Comparison of ENCODE assay signal across 23 cellular contexts in the genomic region with DNA sequence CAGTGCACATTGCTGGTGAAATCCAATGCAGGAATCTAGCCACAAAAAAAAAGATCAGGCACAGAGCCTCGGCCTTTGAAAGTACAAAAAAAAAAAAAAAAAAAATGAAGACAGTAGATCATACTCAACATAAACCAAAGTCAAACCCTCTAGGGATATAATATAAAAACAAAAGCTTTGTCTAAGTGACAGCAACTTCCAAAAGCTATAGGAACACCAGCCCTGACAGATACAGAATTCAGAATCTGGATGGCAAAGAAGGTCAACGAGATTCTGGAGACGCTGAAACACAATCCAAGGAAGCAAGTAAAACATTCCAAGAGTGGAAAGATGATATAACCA. TPM values are rescaled to one million over a fixed set of nuclear protein-coding genes. Genes with fewer than 3 reads are reported as not detected.
DNase-seq lines count a peak whose midpoint lies in the region; ATAC-seq, FAIRE-seq and TF ChIP-seq lines count a peak whose summit lies in the region.
"Had no signal": no experiment of that assay in that cellular context is flagged by ENCODE, and none has a peak within 500 bp of the region (broad histone marks: within the 10 kb centered on the region; RNA-seq: fewer than 3 reads in every experiment).

No MANE protein-coding gene starts in this region.

- H3K27me3 Mint-ChIP-seq in T-cell = peaks cover 4 to 5% of the 10 kb centered on the region in 2 donors
- H3K27me3 Mint-ChIP-seq: activated CD4-positive, alpha-beta memory T cell treated with anti-CD3 and anti-CD28 coated beads, Interleukin-2, amount 10 ng/mL, durations not matched to agents 7 days and 5 days had no signal

- CTCF ChIA-PET in A549 (lab: Yijun Ruan, JAX) = interaction anchor here (0.6 to 2.9 kb wide), 10 partner anchors 8 to 1187 kb away, joined by 3 to 18 read pairs (median 3); no protein-coding TSS in a partner anchor
- CTCF ChIA-PET in PC-3 (lab: Charles Lee) = interaction anchor here (0.6 to 0.7 kb wide), 4 partner anchors 52 to 389 kb away, joined by 3 to 5 read pairs (median 4); no protein-coding TSS in a partner anchor
- CTCF ChIA-PET in T-cell (lab: Charles Lee) = interaction anchor here (0.6 to 0.7 kb wide), 2 partner anchors 12 to 17 kb away, joined by 3 to 6 read pairs; no protein-coding TSS in a partner anchor

- no peaks in the 10 kb centered on the region for H4K20me1 ChIP-seq in PC-3 (ENCODE audit: low read length)
- H4K20me1 ChIP-seq: BLaER1 had no signal

- BruUV-seq in PC-3 (replicated peaks; lab: Mats Ljungman, UMichigan) = no TSS peak

- peak; percentile 9; the same call in 1 of the 3 replicates for TF ChIP-seq CTCF in A549 (IDR thresholded peaks at IDR 0.05)
- peak; percentile 23; the same call in 1 of the 2 replicates for TF ChIP-seq CTCF in PC-3 (conservative IDR thresholded peaks at IDR 0.05; ENCODE audit: low read depth, low read length)

- no peak overlapping the region for H3K27ac Mint-ChIP-seq in T-cell
- H3K27ac Mint-ChIP-seq: activated CD4-positive, alpha-beta memory T cell treated with anti-CD3 and anti-CD28 coated beads, Interleukin-2, amount 10 ng/mL, durations not matched to agents 7 days and 5 days; naive thymus-derived CD4-positive, alpha-beta T cell had no signal

- 1% methylated on average over 3 of the region's 3 CpGs for whole genome bisulfite sequencing in A549 (ENCODE audit: missing lambda C conversion rate)

- TF ChIP-seq RAD21 in A549 (conservative IDR thresholded peaks at IDR 0.05 in 1 of 2, IDR thresholded peaks at IDR 0.05 in 1 of 2) = no peak

- H2AFZ ChIP-seq in PC-3 (ENCODE audit: low read length) = no peak overlapping the region
- H2AFZ ChIP-seq: parathyroid adenoma had no signal

- no peaks in the 10 kb centered on the region for H3K9me2 ChIP-seq in PC-3 (replicated peaks; ENCODE audit: low read length)

- H3K4me2 ChIP-seq in A549 (no peak overlapping the region), PC-3 (ENCODE audit: low read length) (no peak overlapping the region)
- H3K4me2 ChIP-seq: BLaER1 had no signal

- H3K36me3 Mint-ChIP-seq in T-cell = no peaks in the 10 kb centered on the region
- H3K36me3 Mint-ChIP-seq: naive thymus-derived CD4-positive, alpha-beta T cell had no signal

- H3K9me3 ChIP-seq in A549 (no peaks in the 10 kb centered on the region), PC-3 (ENCODE audit: low read length) (no peaks in the 10 kb centered on the region)
- H3K9me3 ChIP-seq: adrenal gland, BLaER1, Peyer's patch had no signal

- H3F3A ChIP-seq in PC-3 (ENCODE audit: low read length, unreplicated experiment) = no peaks in the 10 kb centered on the region

- H3K27me3 ChIP-seq in PC-3 (ENCODE audit: low read length) = peaks cover 4% of the 10 kb centered on the region; the same call in 1 of the 2 replicates
- H3K27me3 ChIP-seq: adrenal gland, BLaER1, Peyer's patch had no signal

- H3K4me1 ChIP-seq in A549 = no peaks in the 10 kb centered on the region
- H3K4me1 ChIP-seq in PC-3 (ENCODE audit: insufficient read depth, low read length) = peaks cover 20% of the 10 kb centered on the region
- H3K4me1 ChIP-seq: adrenal gland, parathyroid adenoma, Peyer's patch had no signal

- TF ChIP-seq EP300 in A549 (IDR thresholded peaks at IDR 0.05) = no peak

- H3K79me2 ChIP-seq in PC-3 (ENCODE audit: low read length) = no peaks in the 10 kb centered on the region
- H3K79me2 ChIP-seq: parathyroid adenoma had no signal

- no peaks in the 10 kb centered on the region for H3K4me1 Mint-ChIP-seq in T-cell
- H3K4me1 Mint-ChIP-seq: activated CD4-positive, alpha-beta memory T cell treated with anti-CD3 and anti-CD28 coated beads, Interleukin-2, amount 10 ng/mL, durations not matched to agents 7 days and 5 days; naive thymus-derived CD4-positive, alpha-beta T cell had no signal

- H3K9me3 Mint-ChIP-seq in T-cell = no peaks in the 10 kb centered on the region
- H3K9me3 Mint-ChIP-seq: activated CD4-positive, alpha-beta memory T cell treated with anti-CD3 and anti-CD28 coated beads, Interleukin-2, amount 10 ng/mL, durations not matched to agents 7 days and 5 days had no signal

- FAIRE-seq in A549 (lab: Jason Lieb, UNC) = no peak
- FAIRE-seq in frontal cortex (lab: Jason Lieb, UNC) = peak; percentile 13
- FAIRE-seq: bronchial epithelial cell, GM12892, H1 had no signal

- intact Hi-C loops in PC-3 (cut with micrococcal nuclease) = loop anchor here (1.0 kb wide), 1 partner anchor 124 kb away; no protein-coding TSS in a partner anchor

- H3K27ac ChIP-seq in A549 (no peak overlapping the region), PC-3 (ENCODE audit: low read length) (no peak overlapping the region), substantia nigra (ENCODE audit: low read depth, low read length, poor library complexity, severe bottlenecking) (no peak overlapping the region)
- H3K27ac ChIP-seq: adrenal gland, BLaER1, coronary artery, parathyroid adenoma, Peyer's patch, SK-N-MC had no signal

- H3K4me3 ChIP-seq in A549 (no peak overlapping the region), PC-3 (ENCODE audit: low read length) (no peak overlapping the region)
- H3K4me3 ChIP-seq: adrenal gland, BLaER1, coronary artery, Peyer's patch, SK-N-MC had no signal

- no peak overlapping the region for H3K4me3 Mint-ChIP-seq in T-cell
- H3K4me3 Mint-ChIP-seq: activated CD4-positive, alpha-beta memory T cell treated with anti-CD3 and anti-CD28 coated beads, Interleukin-2, amount 10 ng/mL, durations not matched to agents 7 days and 5 days; naive thymus-derived CD4-positive, alpha-beta T cell had no signal

- H3K36me3 ChIP-seq in PC-3 (ENCODE audit: low read depth, low read length) = no peaks in the 10 kb centered on the region
- H3K36me3 ChIP-seq: adrenal gland, BLaER1, Peyer's patch had no signal

- no peak overlapping the region for H3K9ac ChIP-seq in PC-3 (ENCODE audit: low read length)
- H3K9ac ChIP-seq: BLaER1, parathyroid adenoma had no signal

- DNase-seq in A549 (ENCODE audit: low read depth in 1 of 2, low spot score in 1 of 2) (no peak), PC-3 (no peak), frontal cortex (ENCODE audit: low spot score in 2 of 2) (no peak), T-cell (no peak), T-helper 2 cell (no peak), substantia nigra (lab: John Stamatoyannopoulos, UW) (no peak)
- DNase-seq: T-helper 9 cell had no signal

- no peak for ATAC-seq in A549
- peak; percentile 8 for ATAC-seq in GM21619 (IDR thresholded peaks at IDR 0.05; ENCODE audit: unreplicated experiment)
- no peak for ATAC-seq in PC-3
- ATAC-seq in HG02623 (IDR thresholded peaks at IDR 0.05; ENCODE audit: unreplicated experiment) = no peak
- no peak for ATAC-seq in T-cell (replicated peaks in 1 of 4)

- TF ChIP-seq POLR2A in A549 (IDR thresholded peaks at IDR 0.05; ENCODE audit: low read length) = no peak

- POLR2A ChIA-PET in A549 (lab: Yijun Ruan, JAX) = no interaction called here
- POLR2A ChIA-PET in PC-3 (lab: Charles Lee; ENCODE audit: unreplicated experiment) = no interaction called here
- POLR2A ChIA-PET in T-cell (lab: Charles Lee) = no interaction called here

TF ChIP-seq in A549, 52 proteins besides CTCF, POLR2A, EP300 and RAD21:
- TF ChIP-seq JUN (IDR thresholded peaks at IDR 0.05) = no peak
- TF ChIP-seq, protein P1, sequence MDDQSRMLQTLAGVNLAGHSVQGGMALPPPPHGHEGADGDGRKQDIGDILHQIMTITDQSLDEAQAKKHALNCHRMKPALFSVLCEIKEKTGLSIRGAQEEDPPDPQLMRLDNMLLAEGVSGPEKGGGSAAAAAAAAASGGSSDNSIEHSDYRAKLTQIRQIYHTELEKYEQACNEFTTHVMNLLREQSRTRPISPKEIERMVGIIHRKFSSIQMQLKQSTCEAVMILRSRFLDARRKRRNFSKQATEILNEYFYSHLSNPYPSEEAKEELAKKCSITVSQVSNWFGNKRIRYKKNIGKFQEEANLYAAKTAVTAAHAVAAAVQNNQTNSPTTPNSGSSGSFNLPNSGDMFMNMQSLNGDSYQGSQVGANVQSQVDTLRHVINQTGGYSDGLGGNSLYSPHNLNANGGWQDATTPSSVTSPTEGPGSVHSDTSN (IDR thresholded peaks at IDR 0.05) = no peak
- TF ChIP-seq NFE2L2 (conservative IDR thresholded peaks at IDR 0.05; ENCODE audit: low read length) = no peak
- no peak for TF ChIP-seq ZSCAN20 (CRISPR knock-in tag; IDR thresholded peaks at IDR 0.05)
- no peak for TF ChIP-seq CHD4 (IDR thresholded peaks at IDR 0.05; ENCODE audit: borderline replicate concordance)
- TF ChIP-seq MAFK (IDR thresholded peaks at IDR 0.05; ENCODE audit: partially characterized antibody) = no peak
- TF ChIP-seq JUNB (IDR thresholded peaks at IDR 0.05) = no peak
- TF ChIP-seq NR3C1 (IDR thresholded peaks at IDR 0.05) = no peak
- TF ChIP-seq, protein P2, sequence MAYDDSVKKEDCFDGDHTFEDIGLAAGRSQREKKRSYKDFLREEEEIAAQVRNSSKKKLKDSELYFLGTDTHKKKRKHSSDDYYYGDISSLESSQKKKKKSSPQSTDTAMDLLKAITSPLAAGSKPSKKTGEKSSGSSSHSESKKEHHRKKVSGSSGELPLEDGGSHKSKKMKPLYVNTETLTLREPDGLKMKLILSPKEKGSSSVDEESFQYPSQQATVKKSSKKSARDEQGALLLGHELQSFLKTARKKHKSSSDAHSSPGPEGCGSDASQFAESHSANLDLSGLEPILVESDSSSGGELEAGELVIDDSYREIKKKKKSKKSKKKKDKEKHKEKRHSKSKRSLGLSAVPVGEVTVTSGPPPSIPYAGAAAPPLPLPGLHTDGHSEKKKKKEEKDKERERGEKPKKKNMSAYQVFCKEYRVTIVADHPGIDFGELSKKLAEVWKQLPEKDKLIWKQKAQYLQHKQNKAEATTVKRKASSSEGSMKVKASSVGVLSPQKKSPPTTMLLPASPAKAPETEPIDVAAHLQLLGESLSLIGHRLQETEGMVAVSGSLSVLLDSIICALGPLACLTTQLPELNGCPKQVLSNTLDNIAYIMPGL (CRISPR knock-in tag; IDR thresholded peaks at IDR 0.05; ENCODE audit: borderline replicate concordance) = no peak
- TF ChIP-seq POLR2AphosphoS2 (conservative IDR thresholded peaks at IDR 0.05; ENCODE audit: low read length) = no peak
- no peak for TF ChIP-seq RARB (CRISPR knock-in tag; IDR thresholded peaks at IDR 0.05)
- TF ChIP-seq GATA3 (IDR thresholded peaks at IDR 0.05; ENCODE audit: borderline replicate concordance) = no peak
- no peak for TF ChIP-seq ZNF302 (CRISPR knock-in tag; IDR thresholded peaks at IDR 0.05)
- TF ChIP-seq CBX2 (IDR thresholded peaks at IDR 0.05; ENCODE audit: borderline replicate concordance, low read depth) = no peak
- no peak for TF ChIP-seq BHLHE40 (IDR thresholded peaks at IDR 0.05; ENCODE audit: low read depth, low read length)
- no peak for TF ChIP-seq HOXB5 (CRISPR knock-in tag; IDR thresholded peaks at IDR 0.05)
- TF ChIP-seq EHMT2 (IDR thresholded peaks at IDR 0.05; ENCODE audit: low read depth) = no peak
- no peak for TF ChIP-seq HDAC2 (IDR thresholded peaks at IDR 0.05)

RNA-seq across cellular contexts. Expression of a gene that starts 54.0 kb away (rescaled TPM):
- polyA plus RNA-seq in A549 (2011; rRNA removed) (not detected in 2 replicates), A549 (2017; fragmentation: RNase III; extraction: RNeasy Plus Mini Kit Qiagen cat#74134 plus additional on column Dnase treatment) (not detected in 3 replicates)
- not detected in 2 replicates for polyA plus RNA-seq in A549 (2012; cell fraction: cytosol; rRNA removed)
- polyA plus RNA-seq in A549 (2012; cell fraction: nucleus; rRNA removed) = not detected in 2 replicates
- not detected in 2 replicates for polyA minus RNA-seq in A549 (2011; rRNA and poly(A)+ RNA removed)
- total RNA-seq in PC-3 (2014; rRNA removed) (0.04 TPM in 1 of 2 replicates, not detected in the other), frontal cortex (15.1 TPM), T-cell (not detected)
- total RNA-seq: activated CD4-positive, alpha-beta memory T cell treated with anti-CD3 and anti-CD28 coated beads, Interleukin-2, amount 10 ng/mL, durations not matched to agents 7 days and 5 days; bronchial epithelial cell; Calu3; Daoy; naive thymus-derived CD4-positive, alpha-beta T cell; Peyer's patch had no signal
- polyA plus RNA-seq: naive thymus-derived CD4-positive, alpha-beta T cell; urinary bladder had no signal

Comparison
In these comparisons a context has a peak if more than half of its experiments do, and no peak if none do; other contexts are left out.
1. RNA of a gene that starts 54.0 kb away (total RNA-seq): 15.1 TPM in frontal cortex (single experiment); 0.04 TPM in PC-3 and not detected in T-cell; every median in the first group is over 10 times any median in the second.